16 cellular contexts compared by ENCODE assay signal in the genomic region with DNA sequence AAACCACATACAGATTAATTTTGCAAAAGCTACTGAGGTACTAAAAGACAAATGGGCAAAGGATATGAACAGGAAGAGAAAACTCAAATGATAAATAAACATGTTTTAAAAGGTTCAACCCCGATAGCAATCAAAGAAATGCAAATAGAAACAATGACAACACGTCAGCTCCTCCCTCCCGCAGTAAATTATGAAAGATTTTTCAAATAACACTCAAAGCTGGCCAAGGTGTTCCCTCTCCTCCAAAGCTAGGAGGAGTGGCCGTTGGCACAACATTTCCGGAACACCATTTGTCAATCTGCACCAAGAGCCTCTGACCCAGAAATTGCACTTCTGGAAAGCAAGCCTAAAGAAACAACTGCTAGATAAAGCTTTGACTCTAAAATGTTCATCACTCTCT. TPM values are rescaled to one million over a fixed set of nuclear protein-coding genes. Genes with fewer than 3 reads are reported as not detected.
DNase-seq lines count a peak whose midpoint lies in the region; ATAC-seq, FAIRE-seq and TF ChIP-seq lines count a peak whose summit lies in the region.
"Had no signal": no experiment of that assay in that cellular context is flagged by ENCODE, and none has a peak within 500 bp of the region (broad histone marks: within the 10 kb centered on the region; RNA-seq: fewer than 3 reads in every experiment).

No MANE protein-coding gene starts in this region.

- peaks cover 100% of the 10 kb centered on the region for H3K36me3 ChIP-seq in BLaER1
- H3K36me3 ChIP-seq in endothelial cell of umbilical vein (ENCODE audit: control insufficient read depth in 2 of 2, extremely low read depth in 1 of 2, insufficient read depth in 2 of 2, low read length in 2 of 2), result no peaks in the 10 kb centered on the region
- H3K36me3 ChIP-seq in trophoblast cell (ENCODE audit: control insufficient read depth in 1 of 2, insufficient read depth in 2 of 2, low read length in 2 of 2), result peaks cover 4 to 7% of the 10 kb centered on the region in 2 experiments

- H3K9ac ChIP-seq in BLaER1, result peak overlapping the region; percentile 24; the same call in 1 of the 2 replicates
- no peak overlapping the region for H3K9ac ChIP-seq in endothelial cell of umbilical vein (replicated peaks; ENCODE audit: extremely low read depth, insufficient read depth, low read length)
- H3K9ac ChIP-seq in trophoblast cell (ENCODE audit: low read length), result no peak overlapping the region
- H3K9ac ChIP-seq: GM23248 had no signal

- H4K8ac ChIP-seq in trophoblast cell (ENCODE audit: low read depth, low read length), result no peak overlapping the region

- no peaks in the 10 kb centered on the region for H3K79me2 ChIP-seq in endothelial cell of umbilical vein (ENCODE audit: control insufficient read depth, insufficient read depth, low read length)
- H3K79me2 ChIP-seq in trophoblast cell (ENCODE audit: control insufficient read depth, insufficient read depth, low read length, poor library complexity), result no peaks in the 10 kb centered on the region

- H2AK5ac ChIP-seq in trophoblast cell (ENCODE audit: low read length), result no peak overlapping the region

- CTCF ChIA-PET in endothelial cell of umbilical vein (lab: Charles Lee), result interaction anchor here (1.0 to 1.1 kb wide), 2 partner anchors 10 to 17 kb away, joined by 3 read pairs; no protein-coding TSS in a partner anchor

- dilution Hi-C loops in endothelial cell of umbilical vein (cut with MboI; ENCODE audit: extremely low pct_ligation_motif_present, low sequenced_read_pairs), result no loop called here

- intact Hi-C loops in endothelial cell of umbilical vein (cut with micrococcal nuclease), result no loop called here

- no peak overlapping the region for H2BK12ac ChIP-seq in trophoblast cell (ENCODE audit: low read length)

- no peak for ATAC-seq in HG03457 (IDR thresholded peaks at IDR 0.05; ENCODE audit: unreplicated experiment)
- ATAC-seq: esophagus mucosa had no signal

- no peak for FAIRE-seq in endothelial cell of umbilical vein (lab: Jason Lieb, UNC)

- H3K14ac ChIP-seq in trophoblast cell (ENCODE audit: low read length), result no peak overlapping the region

- H3K9me3 ChIP-seq in BLaER1, result peaks cover 27% of the 10 kb centered on the region
- no peaks in the 10 kb centered on the region for H3K9me3 ChIP-seq in endothelial cell of umbilical vein (replicated peaks; ENCODE audit: control insufficient read depth, insufficient read depth, low read length)
- H3K9me3 ChIP-seq in trophoblast cell (ENCODE audit: insufficient read depth, low read depth, low read length), result no peaks in the 10 kb centered on the region

- H4K12ac ChIP-seq in trophoblast cell (ENCODE audit: low read depth, low read length), result no peak overlapping the region

- H4K20me1 ChIP-seq in BLaER1, result peaks cover 81% of the 10 kb centered on the region
- H4K20me1 ChIP-seq in endothelial cell of umbilical vein (replicated peaks; ENCODE audit: control insufficient read depth, extremely low read depth, insufficient read depth, low read length), result no peaks in the 10 kb centered on the region

- peaks cover 57% of the 10 kb centered on the region for H3K4me1 ChIP-seq in BLaER1
- no peaks in the 10 kb centered on the region for H3K4me1 ChIP-seq in endothelial cell of umbilical vein (ENCODE audit: control insufficient read depth, extremely low read depth, insufficient read depth, low read length)
- no peaks in the 10 kb centered on the region for H3K4me1 ChIP-seq in trophoblast cell (ENCODE audit: control insufficient read depth in 1 of 2, insufficient read depth in 2 of 2, low read length in 2 of 2)

- H3K4me2 ChIP-seq in BLaER1 (no peak overlapping the region), endothelial cell of umbilical vein (ENCODE audit: insufficient read depth, low read length) (no peak overlapping the region), trophoblast cell (ENCODE audit: low read length) (no peak overlapping the region)

- POLR2A ChIA-PET in endothelial cell of umbilical vein (lab: Charles Lee), result no interaction called here

- no peak for TF ChIP-seq POLR2A in endothelial cell of umbilical vein (IDR thresholded peaks at IDR 0.05; ENCODE audit: low read depth, low read length)

- H3K27me3 ChIP-seq in BLaER1 (no peaks in the 10 kb centered on the region), endothelial cell of umbilical vein (ENCODE audit: control insufficient read depth in 2 of 2, insufficient read depth in 2 of 2, low read length in 2 of 2) (no peaks in the 10 kb centered on the region), trophoblast cell (ENCODE audit: insufficient read depth, low read length) (no peaks in the 10 kb centered on the region)

- H3K9me1 ChIP-seq in endothelial cell of umbilical vein (replicated peaks; ENCODE audit: control insufficient read depth, extremely low read depth, insufficient read depth, low read length), result no peaks in the 10 kb centered on the region

- no peak overlapping the region for H3K23ac ChIP-seq in trophoblast cell (ENCODE audit: low read length)

- H3K18ac ChIP-seq in trophoblast cell (ENCODE audit: low read length), result no peak overlapping the region

- H3K4ac ChIP-seq in trophoblast cell (ENCODE audit: low read depth, low read length), result no peak overlapping the region

- no peaks in the 10 kb centered on the region for H3K79me1 ChIP-seq in trophoblast cell (ENCODE audit: low read length)

- H3K4me3 ChIP-seq in BLaER1 (no peak overlapping the region), endothelial cell of umbilical vein (replicated peaks in 1 of 3; ENCODE audit: insufficient read depth in 1 of 3, low read depth in 1 of 3, low read length in 3 of 3) (no peak overlapping the region), trophoblast cell (ENCODE audit: low read depth, low read length) (no peak overlapping the region)
- H3K4me3 ChIP-seq: GM23248 had no signal

- no TSS peak for BruUV-seq in endothelial cell of umbilical vein (replicated peaks; lab: Mats Ljungman, UMichigan)

- H2BK120ac ChIP-seq in trophoblast cell (ENCODE audit: insufficient read depth, low read length, poor library complexity), result no peak overlapping the region

- WGBS in trophoblast cell (ENCODE audit: extremely low coverage, insufficient coverage, insufficient read length), result no CpG with 5 or more reads among the region's 5 CpGs

- H2BK5ac ChIP-seq in trophoblast cell (ENCODE audit: low read depth, low read length, poor library complexity), result no peak overlapping the region

- TF ChIP-seq CTCF in endothelial cell of umbilical vein (IDR thresholded peaks at IDR 0.05; ENCODE audit: extremely low read depth in 1 of 2, insufficient read depth in 1 of 2, low read depth in 1 of 2, low read length in 2 of 2), result no peak

- H4K91ac ChIP-seq in trophoblast cell (ENCODE audit: low read depth, low read length), result no peak overlapping the region

- peak; percentile 70 for DNase-seq in NOMO-1 treated with DMSO at 0.1 percent for 48 hours (lab: John Stamatoyannopoulos, UW; ENCODE audit: unreplicated experiment)
- DNase-seq in endothelial cell of umbilical vein (ENCODE audit: low read depth, low spot score), result peak; percentile 7
- peak; percentile 24 to 58 for DNase-seq in trophoblast cell
- DNase-seq in T-helper 1 cell, result no peak
- DNase-seq in NAMALWA (ENCODE audit: low spot score), result no peak
- DNase-seq in NCI-H2196 (lab: John Stamatoyannopoulos, UW; ENCODE audit: unreplicated experiment), result no peak
- DNase-seq: amygdala; cortex of kidney; DMS 273 treated with DMSO at 0.1 percent for 48 hours; GM23248; KG1; SHP77; stimulated activated naive CD4-positive, alpha-beta T cell had no signal

- H3K27ac ChIP-seq in BLaER1 (peak overlapping the region; percentile 10; the same call in 1 of the 2 replicates), endothelial cell of umbilical vein (ENCODE audit: insufficient read depth, low read depth, low read length) (no peak overlapping the region), trophoblast cell (ENCODE audit: low read depth, low read length) (no peak overlapping the region)
- H3K27ac ChIP-seq: GM23248 had no signal

- no peak overlapping the region for H2AFZ ChIP-seq in endothelial cell of umbilical vein (ENCODE audit: low read depth, low read length)
- no peak overlapping the region for H2AFZ ChIP-seq in trophoblast cell (ENCODE audit: insufficient read depth, low read length, poor library complexity)
- H2AFZ ChIP-seq: GM23248 had no signal

TF ChIP-seq in endothelial cell of umbilical vein, 7 proteins besides CTCF, POLR2A, EP300 and RAD21:
- TF ChIP-seq FOS (IDR thresholded peaks at IDR 0.05; ENCODE audit: borderline replicate concordance, insufficient read depth, low read length) (no peak), EZH2 (IDR thresholded peaks at IDR 0.05; ENCODE audit: borderline replicate concordance, low read depth, low read length, severe bottlenecking) (no peak), POLR2AphosphoS5 (IDR thresholded peaks at IDR 0.05; ENCODE audit: insufficient read depth, low read depth, low read length) (no peak), MYC (IDR thresholded peaks at IDR 0.05; ENCODE audit: low read depth, low read length) (no peak), JUN (IDR thresholded peaks at IDR 0.05; ENCODE audit: borderline replicate concordance, insufficient read depth, insufficient read length, low read depth) (no peak), GATA2 (IDR thresholded peaks at IDR 0.05; ENCODE audit: insufficient read depth, insufficient read length, low read depth, low read length) (no peak)
- TF ChIP-seq, protein P1, sequence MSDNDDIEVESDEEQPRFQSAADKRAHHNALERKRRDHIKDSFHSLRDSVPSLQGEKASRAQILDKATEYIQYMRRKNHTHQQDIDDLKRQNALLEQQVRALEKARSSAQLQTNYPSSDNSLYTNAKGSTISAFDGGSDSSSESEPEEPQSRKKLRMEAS (IDR thresholded peaks at IDR 0.05; ENCODE audit: insufficient read depth, insufficient read length), result no peak
TF ChIP-seq in endothelial cell of umbilical vein: peak in this region for 0.

RNA-seq across cellular contexts. Expression of gene INSR, which starts 28.3 kb away (rescaled TPM):
- total RNA-seq in endothelial cell of umbilical vein, result 19.5 and 20.8 TPM in 2 replicates
- 4.9 and 5.2 TPM in 2 replicates for polyA plus RNA-seq in endothelial cell of umbilical vein
- 2.9 and 3.4 TPM in 2 replicates for polyA plus RNA-seq in endothelial cell of umbilical vein (2011; cell fraction: cytosol; rRNA removed)
- 14.4 and 14.5 TPM in 2 replicates for polyA plus RNA-seq in endothelial cell of umbilical vein (2011; cell fraction: nucleus; rRNA removed)
- 3.4 and 3.7 TPM in 2 replicates for polyA plus RNA-seq in endothelial cell of umbilical vein (2012)
- polyA minus RNA-seq in endothelial cell of umbilical vein, result 45.0 and 58.0 TPM in 2 replicates
- polyA minus RNA-seq in endothelial cell of umbilical vein (2011; cell fraction: cytosol; rRNA and poly(A)+ RNA removed), result 6.7 TPM
- 31.4 and 32.0 TPM in 2 replicates for polyA minus RNA-seq in endothelial cell of umbilical vein (2011; cell fraction: nucleus; rRNA and poly(A)+ RNA removed)
- polyA plus RNA-seq in trophoblast cell (2013), result 7.5 and 7.6 TPM in 2 replicates

Comparison
In these comparisons a context has a peak if more than half of its experiments do, and no peak if none do; other contexts are left out.
1. DNase-seq: peak in NOMO-1 treated with DMSO at 0.1 percent for 48 hours (single experiment), endothelial cell of umbilical vein (single experiment) and trophoblast cell (2 of 2); none in T-helper 1 cell (0 of 5), NAMALWA (single experiment) and NCI-H2196 (single experiment).